Comparison of ENCODE assay signal across 8 cellular contexts in the genomic region with DNA sequence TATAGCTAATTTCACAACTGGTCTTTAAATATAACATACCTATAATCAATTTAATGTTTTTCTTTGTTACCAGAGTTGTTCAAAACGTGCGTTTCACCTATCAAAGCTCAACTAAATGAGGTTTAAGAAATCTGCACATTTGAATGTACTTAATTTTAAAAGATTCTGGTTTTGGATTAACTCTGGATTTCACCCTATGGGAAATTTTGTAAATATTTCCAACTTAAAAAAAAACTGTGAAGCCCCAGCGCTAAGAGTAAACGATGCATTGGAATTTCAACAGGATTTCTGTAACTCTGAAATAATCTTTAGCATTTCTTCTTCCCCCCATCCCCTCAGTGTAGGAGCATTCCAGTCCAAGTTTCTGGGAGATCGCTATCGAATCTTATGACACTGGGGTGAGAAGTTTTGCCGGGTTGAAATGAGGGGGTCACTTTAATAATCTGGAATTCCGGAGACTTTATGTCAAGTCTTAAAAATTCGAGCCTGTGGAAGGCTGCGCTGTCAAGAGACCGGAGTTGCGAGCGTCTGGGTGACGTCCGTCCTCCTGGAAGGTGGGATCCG. TPM values are rescaled to one million over a fixed set of nuclear protein-coding genes. Genes with fewer than 3 reads are reported as not detected.
DNase-seq lines count a peak whose midpoint lies in the region; ATAC-seq and TF ChIP-seq lines count a peak whose summit lies in the region.

No MANE protein-coding gene starts in this region.

- H3K4me3 Mint-ChIP-seq in WTC11 (peak overlapping the region; percentile 97), glutamatergic neuron (ENCODE audit: unreplicated experiment) (peak overlapping the region; percentile 84)

- H3K4me1 Mint-ChIP-seq in WTC11 (peaks cover 18% of the 10 kb centered on the region), glutamatergic neuron (ENCODE audit: low read depth, unreplicated experiment) (peaks cover 26% of the 10 kb centered on the region)

- H3K4me1 ChIP-seq in HEK293 (ENCODE audit: control insufficient read depth, insufficient read depth, low read length) (peaks cover 5% of the 10 kb centered on the region), skeletal muscle tissue (ENCODE audit: control insufficient read depth in 3 of 3, insufficient read depth in 3 of 3, low read length in 3 of 3) (peaks cover 0 to 16% (median 15%) of the 10 kb centered on the region in 3 donors)

- peak overlapping the region; percentile 99 for H3K4me3 ChIP-seq in HEK293 (ENCODE audit: low read depth, low read length)
- H3K4me3 ChIP-seq in skeletal muscle tissue (ENCODE audit: low read length in 3 of 3) = peak overlapping the region; percentile 86 to 92 (median 88)

- DNase-seq in WTC11 (ENCODE audit: low spot score) (no peak), glutamatergic neuron (no peak), nucleus accumbens (lab: John Stamatoyannopoulos, UW) (no peak), NCI-H748 treated with DMSO at 0.1 percent for 48 hours (lab: John Stamatoyannopoulos, UW) (no peak), NK-92 (lab: John Stamatoyannopoulos, UW; ENCODE audit: unreplicated experiment) (no peak)

- TF ChIP-seq CTCF in HEK293 (tag by site-specific recombination; IDR thresholded peaks at IDR 0.05) (no peak), WTC11 (IDR thresholded peaks at IDR 0.05) (no peak), glutamatergic neuron (IDR thresholded peaks at IDR 0.05; ENCODE audit: partially characterized antibody, unreplicated experiment) (no peak)

- H3K9ac ChIP-seq in skeletal muscle tissue (ENCODE audit: low read depth in 1 of 3, low read length in 3 of 3) = peak overlapping the region; percentile 86 to 90 (median 87)

- ATAC-seq in WTC11 = no peak; the same call in 1 of the 2 replicates
- no peak for ATAC-seq in HG03108 (IDR thresholded peaks at IDR 0.05; ENCODE audit: unreplicated experiment)

- H3K9me3 ChIP-seq in HEK293 (ENCODE audit: control insufficient read depth, insufficient read depth, low read depth, low read length) = no peaks in the 10 kb centered on the region
- H3K9me3 ChIP-seq in skeletal muscle tissue (ENCODE audit: control insufficient read depth in 3 of 3, low read length in 3 of 3) = no peaks in the 10 kb centered on the region

- POLR2A ChIA-PET in HEK293 (lab: Yijun Ruan, JAX) = interaction anchor here (1.0 to 2.5 kb wide), 9 partner anchors 10 to 283 kb away, joined by 3 to 20 read pairs (median 4); a partner anchor contains a TSS
- POLR2A ChIA-PET in WTC11 (lab: Charles Lee) = interaction anchor here (0.8 to 1.4 kb wide), 2 partner anchors 20 to 78 kb away, joined by 4 to 5 read pairs; no protein-coding TSS in a partner anchor

- H3K36me3 ChIP-seq in HEK293 (ENCODE audit: control insufficient read depth in 2 of 2, insufficient read depth in 1 of 2, low read length in 2 of 2) (no peaks in the 10 kb centered on the region), skeletal muscle tissue (ENCODE audit: control insufficient read depth in 3 of 3, insufficient read depth in 3 of 3, low read length in 3 of 3) (no peaks in the 10 kb centered on the region)

- H3K36me3 Mint-ChIP-seq in WTC11 (peaks cover 10% of the 10 kb centered on the region), glutamatergic neuron (ENCODE audit: unreplicated experiment) (peaks cover 12% of the 10 kb centered on the region)

- H3K27me3 ChIP-seq in skeletal muscle tissue (ENCODE audit: control insufficient read depth in 3 of 3, insufficient read depth in 3 of 3, low read length in 3 of 3) = no peaks in the 10 kb centered on the region

- H3K27ac ChIP-seq in HEK293 (ENCODE audit: extremely low read depth, low read depth, low read length) (peak overlapping the region; percentile 93), skeletal muscle tissue (ENCODE audit: low read depth, low read length) (peak overlapping the region; percentile 80)

- H3K27ac Mint-ChIP-seq in WTC11 = peak overlapping the region; percentile 80; the same call in 1 of the 2 replicates
- peak overlapping the region; percentile 1 for H3K27ac Mint-ChIP-seq in glutamatergic neuron (ENCODE audit: unreplicated experiment)

- H3K27me3 Mint-ChIP-seq in WTC11 (ENCODE audit: low read depth) = peaks cover 10% of the 10 kb centered on the region
- peaks cover 12% of the 10 kb centered on the region for H3K27me3 Mint-ChIP-seq in glutamatergic neuron (ENCODE audit: unreplicated experiment)

- CTCF ChIA-PET in HEK293 (lab: Yijun Ruan, JAX) = interaction anchor here (0.6 to 4.6 kb wide), 5 partner anchors 59 to 1359 kb away, joined by 3 to 50 read pairs (median 3); no protein-coding TSS in a partner anchor
- CTCF ChIA-PET in WTC11 (lab: Charles Lee) = interaction anchor here (3.0 kb wide), 1 partner anchor 59 kb away, joined by 38 read pairs; no protein-coding TSS in a partner anchor

- H3K9me3 Mint-ChIP-seq in WTC11 (peaks cover 18% of the 10 kb centered on the region), glutamatergic neuron (ENCODE audit: unreplicated experiment) (peaks cover 17% of the 10 kb centered on the region)

TF ChIP-seq in HEK293, 187 proteins besides CTCF, POLR2A, EP300 and RAD21 (continues in another document):
- TF ChIP-seq ZNF701 (tag by site-specific recombination; IDR thresholded peaks at IDR 0.05) (no peak), ZSCAN23 (tag by site-specific recombination; IDR thresholded peaks at IDR 0.05) (no peak), ZNF660 (tag by site-specific recombination; IDR thresholded peaks at IDR 0.05) (peak; percentile 48; the same call in 1 of the 2 replicates), ZBTB8A (tag by site-specific recombination; IDR thresholded peaks at IDR 0.05) (no peak), ZNF843 (tag by site-specific recombination; IDR thresholded peaks at IDR 0.05) (no peak)
- TF ChIP-seq, protein P1, sequence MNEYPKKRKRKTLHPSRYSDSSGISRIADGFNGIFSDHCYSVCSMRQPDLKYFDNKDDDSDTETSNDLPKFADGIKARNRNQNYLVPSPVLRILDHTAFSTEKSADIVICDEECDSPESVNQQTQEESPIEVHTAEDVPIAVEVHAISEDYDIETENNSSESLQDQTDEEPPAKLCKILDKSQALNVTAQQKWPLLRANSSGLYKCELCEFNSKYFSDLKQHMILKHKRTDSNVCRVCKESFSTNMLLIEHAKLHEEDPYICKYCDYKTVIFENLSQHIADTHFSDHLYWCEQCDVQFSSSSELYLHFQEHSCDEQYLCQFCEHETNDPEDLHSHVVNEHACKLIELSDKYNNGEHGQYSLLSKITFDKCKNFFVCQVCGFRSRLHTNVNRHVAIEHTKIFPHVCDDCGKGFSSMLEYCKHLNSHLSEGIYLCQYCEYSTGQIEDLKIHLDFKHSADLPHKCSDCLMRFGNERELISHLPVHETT (tag by site-specific recombination; IDR thresholded peaks at IDR 0.05) = no peak
- TF ChIP-seq, protein P2, sequence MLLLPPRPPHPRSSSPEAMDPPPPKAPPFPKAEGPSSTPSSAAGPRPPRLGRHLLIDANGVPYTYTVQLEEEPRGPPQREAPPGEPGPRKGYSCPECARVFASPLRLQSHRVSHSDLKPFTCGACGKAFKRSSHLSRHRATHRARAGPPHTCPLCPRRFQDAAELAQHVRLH (tag by site-specific recombination; IDR thresholded peaks at IDR 0.05) = no peak

TF ChIP-seq in WTC11, 78 proteins besides CTCF, POLR2A, EP300 and RAD21 (continues in another document):
- TF ChIP-seq ETV6 (CRISPR knock-in tag; IDR thresholded peaks at IDR 0.05) (no peak), RORB (CRISPR knock-in tag; IDR thresholded peaks at IDR 0.05) (no peak), NFYB (CRISPR knock-in tag; conservative IDR thresholded peaks at IDR 0.05; ENCODE audit: low read depth) (no peak)
- TF ChIP-seq, protein P3, sequence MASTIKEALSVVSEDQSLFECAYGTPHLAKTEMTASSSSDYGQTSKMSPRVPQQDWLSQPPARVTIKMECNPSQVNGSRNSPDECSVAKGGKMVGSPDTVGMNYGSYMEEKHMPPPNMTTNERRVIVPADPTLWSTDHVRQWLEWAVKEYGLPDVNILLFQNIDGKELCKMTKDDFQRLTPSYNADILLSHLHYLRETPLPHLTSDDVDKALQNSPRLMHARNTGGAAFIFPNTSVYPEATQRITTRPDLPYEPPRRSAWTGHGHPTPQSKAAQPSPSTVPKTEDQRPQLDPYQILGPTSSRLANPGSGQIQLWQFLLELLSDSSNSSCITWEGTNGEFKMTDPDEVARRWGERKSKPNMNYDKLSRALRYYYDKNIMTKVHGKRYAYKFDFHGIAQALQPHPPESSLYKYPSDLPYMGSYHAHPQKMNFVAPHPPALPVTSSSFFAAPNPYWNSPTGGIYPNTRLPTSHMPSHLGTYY (CRISPR knock-in tag; IDR thresholded peaks at IDR 0.05) = no peak
- TF ChIP-seq, protein P4, sequence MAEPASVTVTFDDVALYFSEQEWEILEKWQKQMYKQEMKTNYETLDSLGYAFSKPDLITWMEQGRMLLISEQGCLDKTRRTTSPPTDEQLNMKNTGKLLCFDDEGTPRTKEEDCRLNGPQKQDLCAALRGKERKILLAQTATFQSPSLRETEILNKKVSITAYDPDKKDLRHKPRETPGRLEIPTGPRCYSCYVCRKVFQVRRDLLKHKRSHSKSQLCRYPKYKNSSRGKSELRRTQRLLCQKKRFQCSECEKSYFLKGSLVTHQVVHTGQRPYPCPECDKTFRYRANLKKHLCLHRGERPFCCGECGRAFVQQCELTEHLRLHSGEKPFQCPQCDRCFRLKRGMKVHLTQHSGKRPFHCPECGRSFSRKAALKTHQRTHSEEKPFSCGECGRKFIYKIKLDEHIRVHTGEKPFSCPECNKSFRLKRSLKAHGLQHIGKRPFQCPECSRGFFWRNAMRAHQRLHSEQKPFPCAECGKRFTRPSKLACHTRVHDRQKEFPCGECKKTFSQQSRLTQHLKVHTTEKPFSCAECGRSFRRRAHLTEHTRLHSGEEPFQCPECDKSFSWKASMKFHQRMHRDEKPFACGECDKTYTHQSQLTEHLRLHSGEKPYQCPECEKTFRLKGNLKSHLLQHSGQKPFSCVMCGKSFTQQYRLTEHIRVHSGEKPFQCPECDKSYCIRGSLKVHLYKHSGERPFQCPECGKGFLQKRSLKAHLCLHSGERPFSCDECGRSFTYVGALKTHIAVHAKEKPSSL (CRISPR knock-in tag; conservative IDR thresholded peaks at IDR 0.05) = no peak
- TF ChIP-seq, protein P5, sequence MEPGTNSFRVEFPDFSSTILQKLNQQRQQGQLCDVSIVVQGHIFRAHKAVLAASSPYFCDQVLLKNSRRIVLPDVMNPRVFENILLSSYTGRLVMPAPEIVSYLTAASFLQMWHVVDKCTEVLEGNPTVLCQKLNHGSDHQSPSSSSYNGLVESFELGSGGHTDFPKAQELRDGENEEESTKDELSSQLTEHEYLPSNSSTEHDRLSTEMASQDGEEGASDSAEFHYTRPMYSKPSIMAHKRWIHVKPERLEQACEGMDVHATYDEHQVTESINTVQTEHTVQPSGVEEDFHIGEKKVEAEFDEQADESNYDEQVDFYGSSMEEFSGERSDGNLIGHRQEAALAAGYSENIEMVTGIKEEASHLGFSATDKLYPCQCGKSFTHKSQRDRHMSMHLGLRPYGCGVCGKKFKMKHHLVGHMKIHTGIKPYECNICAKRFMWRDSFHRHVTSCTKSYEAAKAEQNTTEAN (CRISPR knock-in tag; IDR thresholded peaks at IDR 0.05) = no peak

RNA-seq across cellular contexts. Expression of a gene that starts 0.6 kb away (rescaled TPM):
- total RNA-seq in WTC11 (2021) = 59.2 to 69.8 TPM (median 64.7 TPM) in 3 replicates
- total RNA-seq in glutamatergic neuron (ENCODE audit: unreplicated experiment) = 63.3 TPM
- total RNA-seq in skeletal muscle tissue = 30.3 TPM
